In genomic region chr4:158818595-158818994, GRCh38 we compare ENCODE assay signal across 1 cellular context.
TF ChIP-seq lines count a peak whose summit lies in the region.

No MANE protein-coding gene starts in this region.

TF ChIP-seq in IMR-90, 13 proteins besides CTCF, POLR2A, EP300 and RAD21:
- no peak for TF ChIP-seq BHLHE40 (IDR thresholded peaks at IDR 0.05; ENCODE audit: low read depth, low read length)
- no peak for TF ChIP-seq RFX5 (IDR thresholded peaks at IDR 0.05; ENCODE audit: low read depth, low read length)
- no peak for TF ChIP-seq MAFK (IDR thresholded peaks at IDR 0.05; ENCODE audit: low read depth, low read length)
- no peak for TF ChIP-seq ELK1 (IDR thresholded peaks at IDR 0.05; ENCODE audit: borderline replicate concordance, low read depth, low read length)
- TF ChIP-seq MAZ (IDR thresholded peaks at IDR 0.05; ENCODE audit: borderline replicate concordance, low read depth, low read length) = no peak
- no peak for TF ChIP-seq FOS (IDR thresholded peaks at IDR 0.05; ENCODE audit: low read depth, low read length)
- TF ChIP-seq RCOR1 (IDR thresholded peaks at IDR 0.05; ENCODE audit: insufficient replicate concordance, low read length) = no peak
- TF ChIP-seq USF2 (IDR thresholded peaks at IDR 0.05; ENCODE audit: low read depth, low read length) = no peak
